18 cellular contexts compared by ENCODE assay signal in genomic region chr12:51254592-51254991, GRCh38. TPM values are rescaled to one million over a fixed set of nuclear protein-coding genes. Genes with fewer than 3 reads are reported as not detected.
A peak's percentile ranks its signal among the peaks of the same experiment; 100 is the strongest.
DNase-seq lines count a peak whose midpoint lies in the region; ATAC-seq and TF ChIP-seq lines count a peak whose summit lies in the region.
"Had no signal": no experiment of that assay in that cellular context is flagged by ENCODE, and none has a peak within 500 bp of the region (broad histone marks: within the 10 kb centered on the region; RNA-seq: fewer than 3 reads in every experiment).

No MANE protein-coding gene starts in this region.

- H3K4me3 Mint-ChIP-seq in activated naive CD8-positive, alpha-beta T cell treated with anti-CD3 and anti-CD28 coated beads for 36 hours, result no peak overlapping the region
- H3K4me3 Mint-ChIP-seq in activated naive CD8-positive, alpha-beta T cell treated with anti-CD3 and anti-CD28 coated beads, Interleukin-2, amount 50 U/mL, for 24 hours, result no peak overlapping the region
- H3K4me3 Mint-ChIP-seq in dendritic cell treated with granulocyte-macrophage colony-stimulating factor and Interleukin-4, amounts not matched to agents 40 ng/mL and 50 ng/mL, for 4 days, result no peak overlapping the region
- H3K4me3 Mint-ChIP-seq in nephron progenitor cell, result no peak overlapping the region
- H3K4me3 Mint-ChIP-seq: IgD-negative memory B cell had no signal

- peak overlapping the region; percentile 28 for H3K27ac Mint-ChIP-seq in activated naive CD8-positive, alpha-beta T cell treated with anti-CD3 and anti-CD28 coated beads for 36 hours
- H3K27ac Mint-ChIP-seq in activated naive CD8-positive, alpha-beta T cell treated with anti-CD3 and anti-CD28 coated beads, Interleukin-2, amount 50 U/mL, for 24 hours, result no peak overlapping the region
- H3K27ac Mint-ChIP-seq in dendritic cell treated with granulocyte-macrophage colony-stimulating factor and Interleukin-4, amounts not matched to agents 40 ng/mL and 50 ng/mL, for 4 days, result peak overlapping the region; percentile 17
- peak overlapping the region; percentile 90 for H3K27ac Mint-ChIP-seq in nephron progenitor cell

- no peak for DNase-seq in activated naive CD8-positive, alpha-beta T cell treated with anti-CD3 and anti-CD28 coated beads for 36 hours
- no peak for DNase-seq in activated naive CD8-positive, alpha-beta T cell treated with anti-CD3 and anti-CD28 coated beads, Interleukin-2, amount 50 U/mL, for 24 hours
- DNase-seq in nephron progenitor cell (no peak), D341Med (ENCODE audit: low spot score) (no peak), A172 (ENCODE audit: low spot score) (no peak), erythroblast (lab: John Stamatoyannopoulos, UW) (no peak)
- DNase-seq: 8988T, C1 segment of cervical spinal cord, GF-D8, GOT3, MV-4-11, NCI-H1417 treated with DMSO at 0.1 percent for 48 hours, NCI-H1930, NCI-H526 treated with DMSO at 0.1 percent for 48 hours, SHP77 treated with DMSO at 0.1 percent for 48 hours had no signal

- H3K36me3 Mint-ChIP-seq in activated naive CD8-positive, alpha-beta T cell treated with anti-CD3 and anti-CD28 coated beads for 36 hours, result no peaks in the 10 kb centered on the region
- no peaks in the 10 kb centered on the region for H3K36me3 Mint-ChIP-seq in activated naive CD8-positive, alpha-beta T cell treated with anti-CD3 and anti-CD28 coated beads, Interleukin-2, amount 50 U/mL, for 24 hours (ENCODE audit: low read depth)
- no peaks in the 10 kb centered on the region for H3K36me3 Mint-ChIP-seq in dendritic cell treated with granulocyte-macrophage colony-stimulating factor and Interleukin-4, amounts not matched to agents 40 ng/mL and 50 ng/mL, for 4 days (ENCODE audit: low read depth)
- no peaks in the 10 kb centered on the region for H3K36me3 Mint-ChIP-seq in nephron progenitor cell (ENCODE audit: low read depth)

- H3K9me3 Mint-ChIP-seq in activated naive CD8-positive, alpha-beta T cell treated with anti-CD3 and anti-CD28 coated beads for 36 hours, result no peaks in the 10 kb centered on the region
- H3K9me3 Mint-ChIP-seq in activated naive CD8-positive, alpha-beta T cell treated with anti-CD3 and anti-CD28 coated beads, Interleukin-2, amount 50 U/mL, for 24 hours, result no peaks in the 10 kb centered on the region
- no peaks in the 10 kb centered on the region for H3K9me3 Mint-ChIP-seq in dendritic cell treated with granulocyte-macrophage colony-stimulating factor and Interleukin-4, amounts not matched to agents 40 ng/mL and 50 ng/mL, for 4 days
- no peaks in the 10 kb centered on the region for H3K9me3 Mint-ChIP-seq in nephron progenitor cell
- H3K9me3 Mint-ChIP-seq: IgD-negative memory B cell had no signal

- H3K4me1 Mint-ChIP-seq in activated naive CD8-positive, alpha-beta T cell treated with anti-CD3 and anti-CD28 coated beads for 36 hours, result peaks cover 4% of the 10 kb centered on the region
- no peaks in the 10 kb centered on the region for H3K4me1 Mint-ChIP-seq in activated naive CD8-positive, alpha-beta T cell treated with anti-CD3 and anti-CD28 coated beads, Interleukin-2, amount 50 U/mL, for 24 hours
- peaks cover 17% of the 10 kb centered on the region for H3K4me1 Mint-ChIP-seq in dendritic cell treated with granulocyte-macrophage colony-stimulating factor and Interleukin-4, amounts not matched to agents 40 ng/mL and 50 ng/mL, for 4 days (ENCODE audit: low read depth)
- H3K4me1 Mint-ChIP-seq in nephron progenitor cell, result peaks cover 7% of the 10 kb centered on the region

- H3K27me3 Mint-ChIP-seq in activated naive CD8-positive, alpha-beta T cell treated with anti-CD3 and anti-CD28 coated beads for 36 hours, result no peaks in the 10 kb centered on the region
- no peaks in the 10 kb centered on the region for H3K27me3 Mint-ChIP-seq in activated naive CD8-positive, alpha-beta T cell treated with anti-CD3 and anti-CD28 coated beads, Interleukin-2, amount 50 U/mL, for 24 hours
- H3K27me3 Mint-ChIP-seq in dendritic cell treated with granulocyte-macrophage colony-stimulating factor and Interleukin-4, amounts not matched to agents 40 ng/mL and 50 ng/mL, for 4 days, result peaks cover 9% of the 10 kb centered on the region
- peaks cover 7% of the 10 kb centered on the region for H3K27me3 Mint-ChIP-seq in nephron progenitor cell (ENCODE audit: low read depth, poor library complexity)
- H3K27me3 Mint-ChIP-seq: IgD-negative memory B cell had no signal

- no peak for TF ChIP-seq POLR2A in erythroblast (IDR thresholded peaks at IDR 0.05; ENCODE audit: low read length)

- intact Hi-C loops in dendritic cell treated with granulocyte-macrophage colony-stimulating factor and Interleukin-4, amounts not matched to agents 40 ng/mL and 50 ng/mL, for 4 days (cut with micrococcal nuclease), result no loop called here

- no peak for ATAC-seq in activated naive CD8-positive, alpha-beta T cell treated with anti-CD3 and anti-CD28 coated beads, Interleukin-2, amount 50 U/mL, for 24 hours
- no peak for ATAC-seq in HG02870 (IDR thresholded peaks at IDR 0.05; ENCODE audit: unreplicated experiment)

- TF ChIP-seq CTCF in nephron progenitor cell (IDR thresholded peaks at IDR 0.05), result no peak

RNA-seq across cellular contexts. Expression of gene SMAGP, which starts 15.6 kb away (rescaled TPM):
- total RNA-seq in activated naive CD8-positive, alpha-beta T cell treated with anti-CD3 and anti-CD28 coated beads for 36 hours, result 1 to 10 TPM in 1 of 2 experiments, under 1 TPM in 1; 0.64 to 1.3 TPM
- 11.2 and 16.8 TPM in 2 replicates for total RNA-seq in A172 (2014; rRNA removed; shearing (Covaris generic))

RNA-seq across cellular contexts. Expression of gene DAZAP2, which starts 16.0 kb away (rescaled TPM):
- 10 to 100 TPM; 94.2 to 95.4 TPM for total RNA-seq in activated naive CD8-positive, alpha-beta T cell treated with anti-CD3 and anti-CD28 coated beads for 36 hours
- 187 and 225 TPM in 2 replicates for total RNA-seq in A172 (2014; rRNA removed; shearing (Covaris generic))

RNA-seq across cellular contexts. Expression of gene POU6F1, which starts 36.7 kb away (rescaled TPM):
- 1 to 10 TPM; 6.5 to 6.9 TPM for total RNA-seq in activated naive CD8-positive, alpha-beta T cell treated with anti-CD3 and anti-CD28 coated beads for 36 hours
- total RNA-seq in A172 (2014; rRNA removed; shearing (Covaris generic)), result 0.81 and 1.0 TPM in 2 replicates
